15 cellular contexts compared by ENCODE assay signal in genomic region chr10:91558473-91558872, GRCh38.
DNase-seq lines count a peak whose midpoint lies in the region; ATAC-seq, FAIRE-seq and TF ChIP-seq lines count a peak whose summit lies in the region.
"Had no signal": no experiment of that assay in that cellular context is flagged by ENCODE, and none has a peak within 500 bp of the region (broad histone marks: within the 10 kb centered on the region; RNA-seq: fewer than 3 reads in every experiment).

No MANE protein-coding gene starts in this region.

- H3K4me3 ChIP-seq in A549, result no peak overlapping the region
- H3K4me3 ChIP-seq in SK-N-MC, result no peak overlapping the region
- H3K4me3 ChIP-seq in hepatocyte, result no peak overlapping the region
- H3K4me3 ChIP-seq in psoas muscle, result no peak overlapping the region
- no peak overlapping the region for H3K4me3 ChIP-seq in breast epithelium
- H3K4me3 ChIP-seq: BLaER1, GM23248 had no signal

- FAIRE-seq in A549 (lab: Jason Lieb, UNC), result no peak
- FAIRE-seq: H54 had no signal

- H4K20me1 ChIP-seq in hepatocyte (ENCODE audit: insufficient read depth, poor library complexity, severe bottlenecking), result no peaks in the 10 kb centered on the region
- H4K20me1 ChIP-seq: BLaER1 had no signal

- TF ChIP-seq EP300 in A549 (IDR thresholded peaks at IDR 0.05), result no peak

- TF ChIP-seq CTCF in A549 (IDR thresholded peaks at IDR 0.05) (no peak), hepatocyte (IDR thresholded peaks at IDR 0.05; ENCODE audit: poor library complexity) (no peak), psoas muscle (IDR thresholded peaks at IDR 0.05) (no peak), breast epithelium (IDR thresholded peaks at IDR 0.05) (no peak)

- CTCF ChIA-PET in A549 (lab: Yijun Ruan, JAX), result interaction anchor here (0.6 to 2.5 kb wide), 5 partner anchors 9 to 78 kb away, joined by 3 to 8 read pairs (median 3); partner anchors contain the start of gene PPP1R3C

- intact Hi-C loops in psoas muscle (cut with DNase I), result loop anchor here in 1 of 2 donors (10.0 kb wide), 1 partner anchor 264 kb away; no protein-coding TSS in a partner anchor
- intact Hi-C loops in breast epithelium (cut with DNase I; ENCODE audit: low total_unique reads), result no loop called here

- no peak for TF ChIP-seq RAD21 in A549 (conservative IDR thresholded peaks at IDR 0.05 in 1 of 2, IDR thresholded peaks at IDR 0.05 in 1 of 2)

- 78% methylated on average over 3 of the region's 3 CpGs for WGBS in A549 (ENCODE audit: missing lambda C conversion rate)
- WGBS in hepatocyte (ENCODE audit: low lambda C conversion rate, missing lambda C conversion rate), result 92% methylated on average over 3 of the region's 3 CpGs
- 87 to 89% (median 89%) methylated on average over 3 of the region's 3 CpGs for WGBS in psoas muscle, 3 donors

- H3K36me3 ChIP-seq in SK-N-MC (ENCODE audit: insufficient read depth, low read length), result no peaks in the 10 kb centered on the region
- no peaks in the 10 kb centered on the region for H3K36me3 ChIP-seq in hepatocyte (replicated peaks; ENCODE audit: insufficient read depth, low read depth)
- H3K36me3 ChIP-seq in psoas muscle (ENCODE audit: insufficient read depth in 1 of 2, low read depth in 1 of 2), result no peaks in the 10 kb centered on the region
- H3K36me3 ChIP-seq in breast epithelium, result no peaks in the 10 kb centered on the region
- H3K36me3 ChIP-seq: BLaER1 had no signal

- no peak overlapping the region for H2AFZ ChIP-seq in hepatocyte
- H2AFZ ChIP-seq: GM23248 had no signal

- POLR2A ChIA-PET in A549 (lab: Yijun Ruan, JAX), result interaction anchor here (0.9 kb wide), 1 partner anchor 75 kb away, joined by 3 read pairs; the partner anchor contains the start of gene PPP1R3C

- H3K27me3 ChIP-seq in hepatocyte, result no peaks in the 10 kb centered on the region
- H3K27me3 ChIP-seq in psoas muscle (ENCODE audit: insufficient read depth in 3 of 3, low read length in 2 of 3), result no peaks in the 10 kb centered on the region
- no peaks in the 10 kb centered on the region for H3K27me3 ChIP-seq in breast epithelium
- H3K27me3 ChIP-seq: BLaER1 had no signal

- no peak overlapping the region for H3K27ac ChIP-seq in A549
- H3K27ac ChIP-seq in SK-N-MC, result peak overlapping the region; percentile 90
- H3K27ac ChIP-seq in hepatocyte, result peak overlapping the region; percentile 87
- peak overlapping the region; percentile 33 for H3K27ac ChIP-seq in psoas muscle
- no peak overlapping the region for H3K27ac ChIP-seq in breast epithelium
- H3K27ac ChIP-seq: BLaER1, GM23248 had no signal

- H3K9me3 ChIP-seq in A549 (peaks cover 9% of the 10 kb centered on the region), SK-N-MC (ENCODE audit: low read depth, low read length) (no peaks in the 10 kb centered on the region), hepatocyte (ENCODE audit: low read depth) (no peaks in the 10 kb centered on the region), psoas muscle (no peaks in the 10 kb centered on the region), breast epithelium (no peaks in the 10 kb centered on the region)

- no peak overlapping the region for H3K9ac ChIP-seq in SK-N-MC (ENCODE audit: insufficient read length)
- H3K9ac ChIP-seq: BLaER1, GM23248 had no signal

- DNase-seq in A549 (ENCODE audit: low read depth in 1 of 2, low spot score in 1 of 2), result no peak
- no peak for DNase-seq in SK-N-MC (ENCODE audit: low read depth, low spot score)
- no peak for DNase-seq in hepatocyte (ENCODE audit: low spot score)
- DNase-seq in psoas muscle, result no peak
- DNase-seq in HCEC 1CT, result no peak
- DNase-seq in breast epithelium (ENCODE audit: low spot score in 2 of 2), result no peak
- no peak for DNase-seq in COLO668 (lab: John Stamatoyannopoulos, UW; ENCODE audit: unreplicated experiment)
- DNase-seq: AML-193; CD8-positive, alpha-beta memory T cell; DMS53; GF-D8; GM23248; IMR-90 had no signal

- H3K79me2 ChIP-seq in hepatocyte, result no peaks in the 10 kb centered on the region

- H3K4me1 ChIP-seq in A549 (peaks cover 15% of the 10 kb centered on the region), hepatocyte (ENCODE audit: insufficient read depth) (peaks cover 22% of the 10 kb centered on the region), psoas muscle (peaks cover 59% of the 10 kb centered on the region), breast epithelium (peaks cover 3 to 4% of the 10 kb centered on the region in 2 donors)
- H3K4me1 ChIP-seq: BLaER1 had no signal

- no peak for TF ChIP-seq POLR2A in A549 (IDR thresholded peaks at IDR 0.05; ENCODE audit: low read length)
- no peak for TF ChIP-seq POLR2A in breast epithelium (IDR thresholded peaks at IDR 0.05)

- H3K4me2 ChIP-seq in A549 (no peak overlapping the region), hepatocyte (no peak overlapping the region)
- H3K4me2 ChIP-seq: BLaER1 had no signal

- ATAC-seq in A549 (peak; percentile 57 to 70; a peak in 4 of 6 replicates), psoas muscle (no peak)

- H3K9me2 ChIP-seq in hepatocyte (replicated peaks; ENCODE audit: insufficient read depth), result no peaks in the 10 kb centered on the region

TF ChIP-seq in A549, 52 proteins besides CTCF, POLR2A, EP300 and RAD21:
- TF ChIP-seq E2F6 (IDR thresholded peaks at IDR 0.05; ENCODE audit: borderline replicate concordance, low read depth), result no peak
- no peak for TF ChIP-seq HMGXB4 (CRISPR knock-in tag; IDR thresholded peaks at IDR 0.05; ENCODE audit: borderline replicate concordance)
- TF ChIP-seq HOXB5 (CRISPR knock-in tag; IDR thresholded peaks at IDR 0.05), result no peak
- no peak for TF ChIP-seq HDAC2 (IDR thresholded peaks at IDR 0.05)
- TF ChIP-seq PBX3 (IDR thresholded peaks at IDR 0.05), result no peak
- no peak for TF ChIP-seq NPAS2 (CRISPR knock-in tag; IDR thresholded peaks at IDR 0.05; ENCODE audit: borderline replicate concordance)
- TF ChIP-seq RARB (CRISPR knock-in tag; IDR thresholded peaks at IDR 0.05), result no peak
- TF ChIP-seq CEBPB (IDR thresholded peaks at IDR 0.05), result no peak
- TF ChIP-seq KDM1A (IDR thresholded peaks at IDR 0.05; ENCODE audit: low read depth), result no peak
- no peak for TF ChIP-seq CBX2 (IDR thresholded peaks at IDR 0.05; ENCODE audit: borderline replicate concordance, low read depth)
- TF ChIP-seq PHF8 (IDR thresholded peaks at IDR 0.05; ENCODE audit: borderline replicate concordance, low read depth), result no peak
- no peak for TF ChIP-seq REST (IDR thresholded peaks at IDR 0.05)
- no peak for TF ChIP-seq ESRRA (IDR thresholded peaks at IDR 0.05; ENCODE audit: borderline replicate concordance, low read length)
- TF ChIP-seq ZFP36 (IDR thresholded peaks at IDR 0.05; ENCODE audit: borderline replicate concordance, partially characterized antibody), result no peak
- TF ChIP-seq RCOR1 (IDR thresholded peaks at IDR 0.05; ENCODE audit: low read depth, low read length), result no peak
- no peak for TF ChIP-seq SREBF2 (IDR thresholded peaks at IDR 0.05)

Comparison
In these comparisons a context has a peak if more than half of its experiments do, and no peak if none do; other contexts are left out.
1. ATAC-seq: peak in A549 (2 of 2); none in psoas muscle (0 of 4).
2. H3K27ac ChIP-seq: peak in SK-N-MC (single experiment), hepatocyte (single experiment) and psoas muscle (single experiment); none in A549 (0 of 2) and breast epithelium (0 of 2).